In genomic region chr22:43925433-43926348, GRCh38 we compare ENCODE assay signal across 1 cellular context.
TF ChIP-seq lines count a peak whose summit lies in the region.

No MANE protein-coding gene starts in this region.

TF ChIP-seq in HepG2, 621 proteins besides CTCF, POLR2A, EP300 and RAD21 (continued from another document and continues in another):
- TF ChIP-seq SKIL (CRISPR knock-in tag; IDR thresholded peaks at IDR 0.05; ENCODE audit: borderline replicate concordance) (peak; percentile 79; the same call in 1 of the 2 replicates), ZNF207 (IDR thresholded peaks at IDR 0.05; ENCODE audit: borderline replicate concordance) (no peak), ZNF605 (CRISPR knock-in tag; IDR thresholded peaks at IDR 0.05) (peak; percentile 94), ZSCAN30 (CRISPR knock-in tag; IDR thresholded peaks at IDR 0.05) (0 out of 2 replicates have a peak, but pooled peaks have one; percentile 64), PBX2 (CRISPR knock-in tag; IDR thresholded peaks at IDR 0.05) (no peak), ZNF142 (CRISPR knock-in tag; IDR thresholded peaks at IDR 0.05) (no peak), ZNF281 (CRISPR knock-in tag; IDR thresholded peaks at IDR 0.05; ENCODE audit: borderline replicate concordance) (peak; percentile 27; the same call in 1 of the 2 replicates), MXD1 (CRISPR knock-in tag; IDR thresholded peaks at IDR 0.05) (peak; percentile 37; the same call in 1 of the 2 replicates), UBTF (CRISPR knock-in tag; IDR thresholded peaks at IDR 0.05) (peak; percentile 44), FOXP1 (IDR thresholded peaks at IDR 0.05) (0 out of 2 replicates have a peak, but pooled peaks have one; percentile 58), FOXP1 (CRISPR knock-in tag; IDR thresholded peaks at IDR 0.05) (peak; percentile 71), IRX3 (CRISPR knock-in tag; IDR thresholded peaks at IDR 0.05; ENCODE audit: borderline replicate concordance, low read depth) (no peak), ZNF724P (CRISPR knock-in tag; IDR thresholded peaks at IDR 0.05; ENCODE audit: borderline replicate concordance) (no peak), MLX (CRISPR knock-in tag; IDR thresholded peaks at IDR 0.05) (peak; percentile 95), MLXIP (CRISPR knock-in tag; IDR thresholded peaks at IDR 0.05; ENCODE audit: borderline replicate concordance) (0 out of 2 replicates have a peak, but pooled peaks have one; percentile 58), MLLT10 (CRISPR knock-in tag; IDR thresholded peaks at IDR 0.05) (no peak), YEATS4 (CRISPR knock-in tag; IDR thresholded peaks at IDR 0.05; ENCODE audit: borderline replicate concordance) (peak; percentile 50; the same call in 1 of the 2 replicates), SPEN (CRISPR knock-in tag; IDR thresholded peaks at IDR 0.05; ENCODE audit: low read depth) (peak; percentile 72; the same call in 1 of the 2 replicates), THRA (CRISPR knock-in tag; IDR thresholded peaks at IDR 0.05; ENCODE audit: borderline replicate concordance) (peak; percentile 83; the same call in 1 of the 2 replicates), SRSF1 (optimal IDR thresholded peaks at IDR 0.05; ENCODE audit: low read depth, low read length) (peak; percentile 25), USF2 (IDR thresholded peaks at IDR 0.05; ENCODE audit: low read depth, low read length) (peak; percentile 29; the same call in 1 of the 2 replicates), USF2 (CRISPR knock-in tag; IDR thresholded peaks at IDR 0.05; ENCODE audit: borderline replicate concordance) (peak; percentile 41; the same call in 1 of the 2 replicates), CBX1 (IDR thresholded peaks at IDR 0.05; ENCODE audit: low read depth) (peak; percentile 74)
